Comparison of ENCODE assay signal across 26 cellular contexts in genomic region chr3:178369006-178369405, GRCh38.
"Had no signal": no experiment of that assay in that cellular context is flagged by ENCODE, and none has a peak within 500 bp of the region (broad histone marks: within the 10 kb centered on the region; RNA-seq: fewer than 3 reads in every experiment).

No MANE protein-coding gene starts in this region.

- ATAC-seq: activated CD4-positive, CD25-positive, alpha-beta regulatory T cell treated with anti-CD3 and anti-CD28 coated beads, Interleukin-2, amount 50 U/mL, for 24 hours; activated CD8-positive, alpha-beta T cell treated with anti-CD3 and anti-CD28 coated beads for 36 hours; body of pancreas had no signal

- H3K9me3 Mint-ChIP-seq: activated naive CD4-positive, alpha-beta T cell treated with anti-CD3 and anti-CD28 coated beads, Interleukin-2, amount 10 ng/mL, durations not matched to agents 7 days and 5 days; activated T-helper 2 cell treated with anti-CD3 and anti-CD28 coated beads, Interferon-gamma antibody, Interleukin-2, Interleukin-4, amounts not matched to agents 10 μg/mL and 5 μg/mL and 100 μg/mL, durations not matched to agents 14 hours and 24 hours and 36 hours had no signal

- H3K4me1 Mint-ChIP-seq: activated naive CD4-positive, alpha-beta T cell treated with anti-CD3 and anti-CD28 coated beads, Interleukin-2, amount 10 ng/mL, durations not matched to agents 7 days and 5 days; activated naive CD8-positive, alpha-beta T cell treated with anti-CD3 and anti-CD28 coated beads for 36 hours had no signal

- H3K4me3 Mint-ChIP-seq: activated CD8-positive, alpha-beta T cell treated with anti-CD3 and anti-CD28 coated beads for 36 hours; activated naive CD4-positive, alpha-beta T cell treated with anti-CD3 and anti-CD28 coated beads, Interleukin-2, amount 10 ng/mL, durations not matched to agents 7 days and 5 days; activated naive CD8-positive, alpha-beta T cell treated with anti-CD3 and anti-CD28 coated beads for 36 hours; activated T-cell treated with anti-CD3 and anti-CD28 coated beads, Interleukin-2, amount 50 U/mL, for 72 hours; central memory CD8-positive, alpha-beta T cell had no signal

- H3K36me3 Mint-ChIP-seq: activated naive CD4-positive, alpha-beta T cell treated with anti-CD3 and anti-CD28 coated beads, Interleukin-2, amount 10 ng/mL, durations not matched to agents 7 days and 5 days; activated naive CD8-positive, alpha-beta T cell treated with anti-CD3 and anti-CD28 coated beads for 36 hours had no signal

- DNase-seq: activated CD4-positive, alpha-beta T cell treated with anti-CD3 and anti-CD28 coated beads for 4 hours; activated CD8-positive, alpha-beta memory T cell treated with anti-CD3 and anti-CD28 coated beads, Interleukin-2, amount 50 U/mL, for 4 hours; activated CD8-positive, alpha-beta T cell treated with anti-CD3 and anti-CD28 coated beads for 36 hours; activated gamma-delta T cell treated with Interleukin-2 at 50 U/mL for 16 hours; activated naive CD4-positive, alpha-beta T cell treated with anti-CD3 and anti-CD28 coated beads, Interleukin-2, amount 10 ng/mL, durations not matched to agents 7 days and 5 days; activated naive CD8-positive, alpha-beta T cell treated with anti-CD3 and anti-CD28 coated beads for 36 hours; activated T-cell treated with anti-CD3 and anti-CD28 coated beads, Interleukin-2, amount 50 U/mL, for 72 hours; adrenal gland; anterior cingulate cortex; body of pancreas; MG63; MV-4-11; NCI-H1105 treated with DMSO at 0.1 percent for 48 hours; NCI-H1436 treated with DMSO at 0.1 percent for 48 hours; NCI-H187; NCI-H2171 treated with DMSO at 0.1 percent for 48 hours; NCI-H226; NCI-H748 treated with DMSO at 0.1 percent for 48 hours; Peyer's patch; Right ventricle myocardium superior; SJCRH30; SK-N-SH; T-helper 1 cell had no signal

- H3K27ac Mint-ChIP-seq: activated CD8-positive, alpha-beta T cell treated with anti-CD3 and anti-CD28 coated beads for 36 hours; activated naive CD4-positive, alpha-beta T cell treated with anti-CD3 and anti-CD28 coated beads, Interleukin-2, amount 10 ng/mL, durations not matched to agents 7 days and 5 days; activated naive CD8-positive, alpha-beta T cell treated with anti-CD3 and anti-CD28 coated beads for 36 hours; activated T-cell treated with anti-CD3 and anti-CD28 coated beads, Interleukin-2, amount 50 U/mL, for 72 hours; activated T-helper 2 cell treated with anti-CD3 and anti-CD28 coated beads, Interferon-gamma antibody, Interleukin-2, Interleukin-4, amounts not matched to agents 10 μg/mL and 5 μg/mL and 100 μg/mL, durations not matched to agents 14 hours and 24 hours and 36 hours had no signal
